Comparison of ENCODE assay signal across 8 cellular contexts in the genomic region with DNA sequence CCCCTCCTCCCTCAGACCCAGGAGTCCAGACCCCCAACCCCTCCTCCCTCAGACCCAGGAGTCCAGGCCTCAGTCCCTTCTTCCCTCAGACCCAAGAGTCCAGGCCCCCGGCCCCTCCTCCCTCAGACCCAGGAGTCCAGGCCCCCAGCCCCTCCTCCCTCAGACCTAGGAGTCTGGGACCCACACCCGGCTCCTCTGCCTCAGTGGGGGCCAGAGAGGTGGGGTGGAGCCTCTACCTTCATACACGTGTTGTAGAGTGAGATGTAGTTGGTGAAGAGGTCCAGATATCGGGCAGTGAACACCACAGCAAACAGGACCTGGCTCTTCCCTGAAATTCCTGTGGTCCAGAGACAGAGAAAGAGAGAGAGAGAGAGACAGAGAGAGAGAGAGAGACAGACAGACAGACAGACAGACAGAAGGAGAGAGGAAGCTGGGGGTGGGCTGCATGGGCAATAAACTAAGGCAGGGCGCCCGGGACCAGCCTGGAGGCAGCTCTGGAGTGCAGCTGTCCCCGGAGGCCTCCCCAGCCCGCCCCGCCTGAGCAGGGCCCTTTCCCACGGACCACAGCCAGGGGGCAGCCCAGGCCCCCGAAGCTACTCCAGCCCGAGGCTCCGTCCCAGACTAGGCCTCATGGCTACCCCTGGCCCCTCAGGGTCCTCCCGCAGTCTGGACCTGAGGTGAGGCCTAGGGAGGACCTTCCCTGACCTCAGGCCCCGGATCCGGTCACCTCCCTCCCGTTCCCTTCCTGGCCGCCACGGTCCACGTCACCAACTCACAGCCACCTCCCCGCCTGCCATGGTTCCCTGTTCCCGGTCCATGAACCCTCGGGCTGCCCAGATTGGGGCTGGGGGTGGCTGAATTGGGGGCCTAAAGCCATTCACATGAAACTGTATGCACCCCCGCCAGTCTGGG. TPM values are rescaled to one million over a fixed set of nuclear protein-coding genes. Genes with fewer than 3 reads are reported as not detected.
DNase-seq lines count a peak whose midpoint lies in the region; ATAC-seq and TF ChIP-seq lines count a peak whose summit lies in the region.

No MANE protein-coding gene starts in this region.

- H3K4me1 ChIP-seq in ectodermal cell (ENCODE audit: control insufficient read depth, insufficient read depth, low read length) (peaks cover 28% of the 10 kb centered on the region), lower lobe of right lung (peaks cover 4% of the 10 kb centered on the region)

- DNase-seq in AG08396 (ENCODE audit: low spot score) = peak; percentile 72
- peak; percentile 34 for DNase-seq in NCI-H128 (lab: John Stamatoyannopoulos, UW; ENCODE audit: unreplicated experiment)
- peak; percentile 78 for DNase-seq in activated CD4-positive, alpha-beta memory T cell treated with anti-CD3 and anti-CD28 coated beads for 36 hours
- DNase-seq in lower lobe of right lung = peak; percentile 77
- peak; percentile 33 to 52 for DNase-seq in stimulated activated CD8-positive, alpha-beta memory T cell treated with anti-CD3 and anti-CD28 coated beads, Interleukin-15, amount 100 ng/mL, for 48 hours (ENCODE audit: low read depth in 2 of 2)

- H3K4me3 Mint-ChIP-seq in activated CD4-positive, alpha-beta memory T cell treated with anti-CD3 and anti-CD28 coated beads for 36 hours = peak overlapping the region; percentile 90

- H3K9me3 Mint-ChIP-seq in activated CD4-positive, alpha-beta memory T cell treated with anti-CD3 and anti-CD28 coated beads for 36 hours = no peaks in the 10 kb centered on the region

- H3K27me3 Mint-ChIP-seq in activated CD4-positive, alpha-beta memory T cell treated with anti-CD3 and anti-CD28 coated beads for 36 hours = peaks cover 15% of the 10 kb centered on the region

- peaks cover 23% of the 10 kb centered on the region for H3K4me1 Mint-ChIP-seq in activated CD4-positive, alpha-beta memory T cell treated with anti-CD3 and anti-CD28 coated beads for 36 hours (ENCODE audit: low read depth)

- peak overlapping the region; percentile 87 for H3K27ac Mint-ChIP-seq in activated CD4-positive, alpha-beta memory T cell treated with anti-CD3 and anti-CD28 coated beads for 36 hours

- peaks cover 34% of the 10 kb centered on the region for H3K27me3 ChIP-seq in ectodermal cell (ENCODE audit: control insufficient read depth, insufficient read depth, low read length, poor library complexity, severe bottlenecking)
- H3K27me3 ChIP-seq in lower lobe of right lung (ENCODE audit: low read depth) = peaks cover 33% of the 10 kb centered on the region

- ATAC-seq in GM18909 (IDR thresholded peaks at IDR 0.05; ENCODE audit: poor library complexity, unreplicated experiment) = peak; percentile 49
- peak; percentile 87 to 91 for ATAC-seq in lower lobe of right lung
- no peak for ATAC-seq in GM19351 (IDR thresholded peaks at IDR 0.05; ENCODE audit: unreplicated experiment)

- H3K36me3 ChIP-seq in ectodermal cell (ENCODE audit: control insufficient read depth, insufficient read depth, low read length) = peaks cover 28% of the 10 kb centered on the region
- peaks cover 40% of the 10 kb centered on the region for H3K36me3 ChIP-seq in lower lobe of right lung

- H3K9me3 ChIP-seq in ectodermal cell (ENCODE audit: control insufficient read depth, low read length) = no peaks in the 10 kb centered on the region
- H3K9me3 ChIP-seq in lower lobe of right lung = no peaks in the 10 kb centered on the region

- peak; percentile 65 for TF ChIP-seq CTCF in lower lobe of right lung (IDR thresholded peaks at IDR 0.05)

- WGBS in ectodermal cell, 2 experiments = 7% methylated on average over 24 of the region's 24 CpGs

- POLR2A ChIA-PET in activated CD4-positive, alpha-beta memory T cell treated with anti-CD3 and anti-CD28 coated beads for 36 hours (lab: Charles Lee) = interaction anchor here (1.2 kb wide), 1 partner anchor 186 kb away, joined by 3 read pairs; no protein-coding TSS in a partner anchor

- CTCF ChIA-PET in activated CD4-positive, alpha-beta memory T cell treated with anti-CD3 and anti-CD28 coated beads for 36 hours (lab: Charles Lee) = interaction anchor here (0.6 to 2.4 kb wide), 39 partner anchors 7 to 241 kb away, joined by 3 to 29 read pairs (median 4); partner anchors contain the start of genes GRWD1, SYNGR4 and TMEM143

- intact Hi-C loops in activated CD4-positive, alpha-beta memory T cell treated with anti-CD3 and anti-CD28 coated beads for 36 hours (cut with micrococcal nuclease) = loop anchor here (1.0 kb wide), 1 partner anchor 26 kb away; the partner anchor contains the start of gene SYNGR4
- intact Hi-C loops in lower lobe of right lung (cut with DNase I) = no loop called here

- H3K27ac ChIP-seq in ectodermal cell (ENCODE audit: insufficient read depth, low read depth, low read length, poor library complexity, severe bottlenecking) (peak overlapping the region; percentile 39), lower lobe of right lung (peak overlapping the region; percentile 91)

- peak overlapping the region; percentile 85 for H3K4me3 ChIP-seq in ectodermal cell (ENCODE audit: insufficient read depth, low read depth, low read length)
- H3K4me3 ChIP-seq in lower lobe of right lung = peak overlapping the region; percentile 97

- H3K36me3 Mint-ChIP-seq in activated CD4-positive, alpha-beta memory T cell treated with anti-CD3 and anti-CD28 coated beads for 36 hours = peaks cover 20% of the 10 kb centered on the region

RNA-seq across cellular contexts. Expression of gene KDELR1, which starts 0.9 kb away (rescaled TPM):
- total RNA-seq in activated CD4-positive, alpha-beta memory T cell treated with anti-CD3 and anti-CD28 coated beads for 36 hours = 10 to 100 TPM; 82.9 to 88.1 TPM
- polyA plus RNA-seq in ectodermal cell (2013, experiment 1 of 4) = 298 TPM
- polyA plus RNA-seq in ectodermal cell (2013, experiment 2 of 4) = 301 TPM
- polyA plus RNA-seq in ectodermal cell (2013, experiment 3 of 4) = 217 TPM
- polyA plus RNA-seq in ectodermal cell (2013, experiment 4 of 4) = 240 TPM
- total RNA-seq in lower lobe of right lung = 137 TPM

RNA-seq across cellular contexts. Expression of gene GRIN2D, which starts 3.0 kb away (rescaled TPM):
- total RNA-seq in activated CD4-positive, alpha-beta memory T cell treated with anti-CD3 and anti-CD28 coated beads for 36 hours = under 1 TPM; 0.07 TPM
- polyA plus RNA-seq in ectodermal cell (2013, experiment 1 of 4) = 0.39 TPM
- 0.52 TPM for polyA plus RNA-seq in ectodermal cell (2013, experiment 2 of 4)
- 0.96 TPM for polyA plus RNA-seq in ectodermal cell (2013, experiment 3 of 4)
- polyA plus RNA-seq in ectodermal cell (2013, experiment 4 of 4) = 0.85 TPM
- 0.95 TPM for total RNA-seq in lower lobe of right lung

RNA-seq across cellular contexts. Expression of gene SYNGR4, which starts 26.3 kb away (rescaled TPM):
- total RNA-seq in activated CD4-positive, alpha-beta memory T cell treated with anti-CD3 and anti-CD28 coated beads for 36 hours = under 1 TPM in 1 of 2 experiments, not detected in 1; 0.21 TPM
- polyA plus RNA-seq in ectodermal cell (2013, experiment 1 of 4) = not detected
- polyA plus RNA-seq in ectodermal cell (2013, experiment 2 of 4) = not detected
- not detected for polyA plus RNA-seq in ectodermal cell (2013, experiment 3 of 4)
- 0.24 TPM for polyA plus RNA-seq in ectodermal cell (2013, experiment 4 of 4)
- not detected for total RNA-seq in lower lobe of right lung

RNA-seq across cellular contexts. Expression of gene TMEM143, which starts 26.7 kb away (rescaled TPM):
- total RNA-seq in activated CD4-positive, alpha-beta memory T cell treated with anti-CD3 and anti-CD28 coated beads for 36 hours = 10 to 100 TPM; 17.1 to 17.9 TPM
- polyA plus RNA-seq in ectodermal cell (2013, experiment 1 of 4) = 12.2 TPM
- polyA plus RNA-seq in ectodermal cell (2013, experiment 2 of 4) = 14.1 TPM
- 9.8 TPM for polyA plus RNA-seq in ectodermal cell (2013, experiment 3 of 4)
- 12.1 TPM for polyA plus RNA-seq in ectodermal cell (2013, experiment 4 of 4)
- total RNA-seq in lower lobe of right lung = 11.1 TPM

RNA-seq across cellular contexts. Expression of gene GRWD1, which starts 55.3 kb away (rescaled TPM):
- 10 to 100 TPM; 38.8 to 45.3 TPM for total RNA-seq in activated CD4-positive, alpha-beta memory T cell treated with anti-CD3 and anti-CD28 coated beads for 36 hours
- 36.5 TPM for polyA plus RNA-seq in ectodermal cell (2013, experiment 1 of 4)
- polyA plus RNA-seq in ectodermal cell (2013, experiment 2 of 4) = 38.5 TPM
- polyA plus RNA-seq in ectodermal cell (2013, experiment 3 of 4) = 17.1 TPM
- 20.9 TPM for polyA plus RNA-seq in ectodermal cell (2013, experiment 4 of 4)
- total RNA-seq in lower lobe of right lung = 25.8 TPM
